ENCODE assay signal across 8 cellular contexts in the genomic region with DNA sequence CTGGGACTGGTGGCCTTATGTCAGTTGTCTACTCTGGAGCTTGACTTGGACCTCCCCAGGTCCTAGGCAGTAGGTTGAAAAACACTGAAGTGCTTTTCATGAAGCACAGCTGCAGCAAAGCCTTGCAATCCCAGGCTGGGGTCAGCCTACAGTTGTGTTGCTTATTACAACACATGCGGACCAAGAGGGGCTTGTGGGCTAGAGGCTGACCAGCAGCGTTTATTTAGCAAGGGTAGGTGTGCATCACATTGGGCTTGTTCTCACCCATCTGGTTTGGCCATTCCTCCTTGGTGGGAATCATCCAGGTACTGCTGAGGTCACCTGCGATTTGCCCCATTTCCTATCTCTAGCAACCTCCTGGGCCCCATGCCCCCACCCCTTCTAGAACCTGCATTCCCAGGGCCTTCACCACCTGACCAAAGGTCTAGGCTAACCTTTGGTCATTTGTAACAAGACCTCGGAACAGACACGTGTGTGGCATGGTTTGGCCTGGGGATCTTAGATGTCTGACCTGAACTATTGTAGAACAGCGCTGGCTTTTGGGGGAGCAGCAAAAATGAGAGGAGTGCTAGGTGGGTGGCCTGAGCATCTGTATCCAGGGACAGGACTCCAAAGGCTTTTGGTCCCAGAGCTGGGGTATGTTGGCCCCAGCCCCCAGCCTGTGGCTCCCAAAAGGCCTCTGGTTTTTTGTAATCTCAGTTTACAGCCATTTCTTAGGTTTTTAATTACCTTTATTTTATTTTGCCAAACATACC.
DNase-seq lines count a peak whose midpoint lies in the region; ATAC-seq and TF ChIP-seq lines count a peak whose summit lies in the region.

No MANE protein-coding gene starts in this region.

- H3K27ac ChIP-seq in OCI-LY3 (ENCODE audit: low read length) = peak overlapping the region; percentile 28

- no peaks in the 10 kb centered on the region for H3K27me3 Mint-ChIP-seq in stimulated activated memory B cell treated with anti-CD40 and anti-IgM and Interleukin-4, amounts not matched to agents 10 μg/mL and 1 μg/mL and 100 μg/mL, for 72 hours

- H3K4me3 ChIP-seq in OCI-LY3 (ENCODE audit: low read length) = no peak overlapping the region

- H3K4me1 ChIP-seq in OCI-LY3 (ENCODE audit: low read length) = peaks cover 11% of the 10 kb centered on the region

- H3K27ac Mint-ChIP-seq in stimulated activated memory B cell treated with anti-CD40 and anti-IgM and Interleukin-4, amounts not matched to agents 10 μg/mL and 1 μg/mL and 100 μg/mL, for 72 hours = peak overlapping the region; percentile 30

- no peaks in the 10 kb centered on the region for H3K9me3 ChIP-seq in OCI-LY3 (ENCODE audit: insufficient read depth, low read length)

- H3K9me3 Mint-ChIP-seq in stimulated activated memory B cell treated with anti-CD40 and anti-IgM and Interleukin-4, amounts not matched to agents 10 μg/mL and 1 μg/mL and 100 μg/mL, for 72 hours = no peaks in the 10 kb centered on the region

- no peak overlapping the region for H2AFZ ChIP-seq in OCI-LY3 (ENCODE audit: low read depth, low read length)

- no peak overlapping the region for H3K4me2 ChIP-seq in OCI-LY3 (ENCODE audit: low read length)

- TF ChIP-seq CTCF in OCI-LY3 (IDR thresholded peaks at IDR 0.05; ENCODE audit: low read depth, low read length) = no peak

- H3K27me3 ChIP-seq in OCI-LY3 (ENCODE audit: low read depth, low read length) = no peaks in the 10 kb centered on the region

- peaks cover 27% of the 10 kb centered on the region for H3K36me3 Mint-ChIP-seq in stimulated activated memory B cell treated with anti-CD40 and anti-IgM and Interleukin-4, amounts not matched to agents 10 μg/mL and 1 μg/mL and 100 μg/mL, for 72 hours

- no peak overlapping the region for H3K9ac ChIP-seq in OCI-LY3 (ENCODE audit: low read length)

- DNase-seq in activated effector memory CD4-positive, alpha-beta T cell treated with anti-CD3 and anti-CD28 coated beads, Interleukin-2, amount 50 U/mL, for 16 hours = peak; percentile 64
- DNase-seq in activated effector memory CD4-positive, alpha-beta T cell treated with Interleukin-2 at 50 U/mL for 16 hours = no peak
- DNase-seq in cerebellar cortex (ENCODE audit: low spot score) (peak; percentile 56), KG1 (lab: John Stamatoyannopoulos, UW) (no peak), DMS114 treated with DMSO at 0.1 percent for 48 hours (lab: John Stamatoyannopoulos, UW; ENCODE audit: unreplicated experiment) (no peak), posterior cingulate gyrus (no peak)

- H3K4me3 Mint-ChIP-seq in stimulated activated memory B cell treated with anti-CD40 and anti-IgM and Interleukin-4, amounts not matched to agents 10 μg/mL and 1 μg/mL and 100 μg/mL, for 72 hours = peak overlapping the region; percentile 26

- intact Hi-C loops in posterior cingulate gyrus (cut with DNase I) = no loop called here

- peaks cover 14% of the 10 kb centered on the region for H3K4me1 Mint-ChIP-seq in stimulated activated memory B cell treated with anti-CD40 and anti-IgM and Interleukin-4, amounts not matched to agents 10 μg/mL and 1 μg/mL and 100 μg/mL, for 72 hours

- ATAC-seq in stimulated activated memory B cell treated with anti-CD40 and anti-IgM and Interleukin-4, amounts not matched to agents 10 μg/mL and 1 μg/mL and 100 μg/mL, for 72 hours = no peak

- H3K79me2 ChIP-seq in OCI-LY3 (ENCODE audit: low read length) = peaks cover 26% of the 10 kb centered on the region

- H3K36me3 ChIP-seq in OCI-LY3 (replicated peaks; ENCODE audit: low read depth, low read length) = peaks cover 27% of the 10 kb centered on the region

- H4K20me1 ChIP-seq in OCI-LY3 (ENCODE audit: insufficient read depth, low read length) = peaks cover 11% of the 10 kb centered on the region; the same call in 1 of the 2 replicates

Comparison
In these comparisons a context has a peak if more than half of its experiments do, and no peak if none do; other contexts are left out.
1. DNase-seq: peak in activated effector memory CD4-positive, alpha-beta T cell treated with anti-CD3 and anti-CD28 coated beads, Interleukin-2, amount 50 U/mL, for 16 hours (single experiment) and cerebellar cortex (single experiment); none in activated effector memory CD4-positive, alpha-beta T cell treated with Interleukin-2 at 50 U/mL for 16 hours (single experiment), KG1 (single experiment), DMS114 treated with DMSO at 0.1 percent for 48 hours (single experiment) and posterior cingulate gyrus (0 of 10).